14 cellular contexts compared by ENCODE assay signal in genomic region chr4:2789801-2790582, GRCh38. TPM values are rescaled to one million over a fixed set of nuclear protein-coding genes. Genes with fewer than 3 reads are reported as not detected.
DNase-seq lines count a peak whose midpoint lies in the region; ATAC-seq, FAIRE-seq and TF ChIP-seq lines count a peak whose summit lies in the region.
"Had no signal": no experiment of that assay in that cellular context is flagged by ENCODE, and none has a peak within 500 bp of the region (broad histone marks: within the 10 kb centered on the region; RNA-seq: fewer than 3 reads in every experiment).

No MANE protein-coding gene starts in this region.

- FAIRE-seq in D721Med (lab: Jason Lieb, UNC) = no peak
- FAIRE-seq: GM18507 had no signal

- intact Hi-C loops in CD14-positive monocyte (cut with micrococcal nuclease) = no loop called here

- TF ChIP-seq CTCF in CD14-positive monocyte (IDR thresholded peaks at IDR 0.05) (no peak), D721Med (IDR thresholded peaks at IDR 0.05; ENCODE audit: insufficient read depth, missing control alignments) (peak; percentile 18)

- H3K27me3 Mint-ChIP-seq in CD14-positive monocyte (ENCODE audit: low read depth in 3 of 3) = peaks cover 0 to 5% (median 0%) of the 10 kb centered on the region in 3 donors
- H3K27me3 Mint-ChIP-seq in naive thymus-derived CD8-positive, alpha-beta T cell = no peaks in the 10 kb centered on the region

- ATAC-seq in naive thymus-derived CD8-positive, alpha-beta T cell = no peak
- ATAC-seq in GM21737 (IDR thresholded peaks at IDR 0.05; ENCODE audit: unreplicated experiment) = no peak
- no peak for ATAC-seq in GM18867 (IDR thresholded peaks at IDR 0.05; ENCODE audit: unreplicated experiment)
- ATAC-seq: activated T-cell treated with anti-CD3 and anti-CD28 coated beads, Interleukin-2, amount 50 U/mL, for 4 hours; stimulated activated naive CD8-positive, alpha-beta T cell treated with anti-CD3 and anti-CD28 coated beads, Interleukin-15, Interleukin-2, amounts not matched to agents 100 U/mL and 50 U/mL, for 24 hours had no signal

- POLR2A ChIA-PET in naive thymus-derived CD8-positive, alpha-beta T cell (lab: Charles Lee) = interaction anchor here (0.6 to 1.4 kb wide), 2 partner anchors 46 to 62 kb away, joined by 3 read pairs; no protein-coding TSS in a partner anchor

- peak overlapping the region in 1 of 2 donors; percentile 39 for H3K4me3 Mint-ChIP-seq in CD14-positive monocyte
- H3K4me3 Mint-ChIP-seq in naive thymus-derived CD8-positive, alpha-beta T cell = peak overlapping the region in 2 of 10 donors; percentile 3 to 48
- H3K4me3 Mint-ChIP-seq: activated T-cell treated with anti-CD3 and anti-CD28 coated beads, Interleukin-2, amount 50 U/mL, for 4 hours had no signal

- peaks cover 78% of the 10 kb centered on the region for H3K4me1 Mint-ChIP-seq in CD14-positive monocyte
- H3K4me1 Mint-ChIP-seq in naive thymus-derived CD8-positive, alpha-beta T cell = peaks cover 25 to 80% (median 71%) of the 10 kb centered on the region in 4 donors

- peak overlapping the region in 6 of 7 donors; percentile 20 to 95 (median 84) for H3K27ac Mint-ChIP-seq in CD14-positive monocyte
- H3K27ac Mint-ChIP-seq in naive thymus-derived CD8-positive, alpha-beta T cell = peak overlapping the region in 9 of 10 donors; percentile 11 to 92 (median 70)

- H3K9me3 Mint-ChIP-seq in CD14-positive monocyte = no peaks in the 10 kb centered on the region
- peaks cover 0 to 1% (median 0%) of the 10 kb centered on the region in 9 donors for H3K9me3 Mint-ChIP-seq in naive thymus-derived CD8-positive, alpha-beta T cell
- H3K9me3 Mint-ChIP-seq: activated T-cell treated with anti-CD3 and anti-CD28 coated beads, Interleukin-2, amount 50 U/mL, for 4 hours had no signal

- peaks cover 3 to 4% of the 10 kb centered on the region in 2 donors for H3K36me3 Mint-ChIP-seq in CD14-positive monocyte
- H3K36me3 Mint-ChIP-seq in naive thymus-derived CD8-positive, alpha-beta T cell = no peaks in the 10 kb centered on the region

- DNase-seq in CD14-positive monocyte (ENCODE audit: low spot score) (peak; percentile 47), D721Med (ENCODE audit: insufficient read length, low spot score) (no peak), astrocyte of the hippocampus (ENCODE audit: low read depth, low spot score) (peak; percentile 12)
- DNase-seq in naive thymus-derived CD8-positive, alpha-beta T cell = peak in 1 of 10 donors; percentile 58
- no peak for DNase-seq in stimulated activated naive CD4-positive, alpha-beta T cell treated with Interleukin-2 at 50 U/mL for 16 hours (lab: John Stamatoyannopoulos, UW)
- DNase-seq: activated CD4-positive, CD25-positive, alpha-beta regulatory T cell; activated T-cell treated with anti-CD3 and anti-CD28 coated beads, Interleukin-2, amount 50 U/mL, for 4 hours; H7; NCI-H187 treated with DMSO at 0.1 percent for 48 hours; NCI-H774; stimulated activated naive CD8-positive, alpha-beta T cell treated with anti-CD3 and anti-CD28 coated beads, Interleukin-15, Interleukin-2, amounts not matched to agents 100 U/mL and 50 U/mL, for 24 hours had no signal

RNA-seq across cellular contexts. Expression of gene SH3BP2, which starts 2.9 kb away (rescaled TPM):
- 10 to 100 TPM; 19.1 to 26.9 TPM for polyA plus RNA-seq in CD14-positive monocyte
- total RNA-seq in naive thymus-derived CD8-positive, alpha-beta T cell = 10 to 100 TPM; 27.8 to 28.3 TPM
- polyA plus RNA-seq in naive thymus-derived CD8-positive, alpha-beta T cell = 10 to 100 TPM in 1 of 3 donors, 1 to 10 TPM in 2; 4.8 to 10.8 (median 5.4) TPM

RNA-seq across cellular contexts. Expression of gene TNIP2, which starts 33.9 kb away (rescaled TPM):
- polyA plus RNA-seq in CD14-positive monocyte = 10 to 100 TPM; 27.6 to 28.2 TPM
- 10 to 100 TPM; 48.1 to 48.4 TPM for total RNA-seq in naive thymus-derived CD8-positive, alpha-beta T cell
- polyA plus RNA-seq in naive thymus-derived CD8-positive, alpha-beta T cell = 10 to 100 TPM; 34.2 to 52.5 (median 43.5) TPM

RNA-seq across cellular contexts. Expression of gene ADD1, which starts 53.7 kb away (rescaled TPM):
- 100 to 1,000 TPM in 1 of 2 donors, 10 to 100 TPM in 1; 76.1 to 103 TPM for polyA plus RNA-seq in CD14-positive monocyte
- 100 to 1,000 TPM; 302 to 309 TPM for total RNA-seq in naive thymus-derived CD8-positive, alpha-beta T cell
- polyA plus RNA-seq in naive thymus-derived CD8-positive, alpha-beta T cell = 100 to 1,000 TPM; 129 to 151 (median 150) TPM

Comparison
In these comparisons a context has a peak if more than half of its experiments do, and no peak if none do; other contexts are left out.
1. DNase-seq: peak in CD14-positive monocyte (single experiment) and astrocyte of the hippocampus (single experiment); none in D721Med (single experiment) and stimulated activated naive CD4-positive, alpha-beta T cell treated with Interleukin-2 at 50 U/mL for 16 hours (single experiment).